In the genomic region with DNA sequence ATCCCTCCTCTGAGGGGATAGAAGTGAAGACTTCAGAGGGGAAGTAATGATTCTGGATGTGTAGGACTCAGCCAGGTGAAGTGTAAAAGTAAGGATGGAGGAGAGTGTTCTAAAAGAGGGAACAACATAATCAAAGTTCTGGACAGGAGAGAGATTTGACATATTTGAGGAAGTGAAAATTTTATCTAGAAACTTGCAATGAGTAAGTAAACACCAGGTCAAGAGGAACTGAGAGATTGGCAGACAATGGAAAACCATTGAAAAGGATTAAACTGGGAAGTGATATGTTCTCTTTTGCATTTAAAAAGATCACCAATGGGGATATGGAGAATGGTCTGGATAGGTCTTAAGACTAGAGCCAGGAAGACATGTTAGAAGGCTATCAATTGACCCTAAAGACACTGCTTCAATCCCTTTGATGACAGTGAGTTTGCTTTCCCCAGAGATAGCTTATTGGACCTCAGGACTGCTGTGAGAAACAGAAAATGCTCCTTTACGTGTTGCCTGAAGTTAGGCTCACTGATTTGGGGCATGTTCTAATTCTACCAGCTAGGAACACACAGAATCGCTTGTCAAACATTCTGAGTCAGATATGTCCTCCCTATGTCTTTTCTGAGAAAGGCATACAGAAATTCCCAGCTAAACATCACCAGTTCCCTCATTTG, we compare ENCODE assay signal across 9 cellular contexts.
DNase-seq lines count a peak whose midpoint lies in the region; ATAC-seq and TF ChIP-seq lines count a peak whose summit lies in the region.
"Had no signal": no experiment of that assay in that cellular context is flagged by ENCODE, and none has a peak within 500 bp of the region (broad histone marks: within the 10 kb centered on the region; RNA-seq: fewer than 3 reads in every experiment).

No MANE protein-coding gene starts in this region.

- peaks cover 11% of the 10 kb centered on the region for H3K9me3 Mint-ChIP-seq in nephron progenitor cell

- no peaks in the 10 kb centered on the region for H3K79me2 ChIP-seq in OCI-LY7 (ENCODE audit: insufficient read depth, low read depth, low read length)

- H3K27me3 Mint-ChIP-seq in nephron progenitor cell (ENCODE audit: low read depth, poor library complexity): no peaks in the 10 kb centered on the region

- no peak overlapping the region for H3K4me3 Mint-ChIP-seq in nephron progenitor cell

- H3K27ac Mint-ChIP-seq in nephron progenitor cell: peak overlapping the region; percentile 45

- ATAC-seq in GM19025 (IDR thresholded peaks at IDR 0.05; ENCODE audit: low read depth, unreplicated experiment): peak; percentile 57
- ATAC-seq in HG02763 (IDR thresholded peaks at IDR 0.05; ENCODE audit: unreplicated experiment): peak; percentile 68

- no peak for TF ChIP-seq CTCF in OCI-LY7 (conservative IDR thresholded peaks at IDR 0.05; ENCODE audit: low read length)
- TF ChIP-seq CTCF in nephron progenitor cell (IDR thresholded peaks at IDR 0.05): no peak

- DNase-seq in OCI-LY7 (ENCODE audit: low spot score): peak; percentile 47
- DNase-seq in nephron progenitor cell: no peak
- no peak for DNase-seq in A172 (ENCODE audit: low spot score)
- DNase-seq in NCI-H526 (lab: John Stamatoyannopoulos, UW): no peak
- no peak for DNase-seq in LoVo (ENCODE audit: low spot score)
- no peak for DNase-seq in NCI-H1930 (lab: John Stamatoyannopoulos, UW)

- intact Hi-C loops in OCI-LY7 (cut with micrococcal nuclease; ENCODE audit: unreplicated experiment): no loop called here

- CTCF ChIA-PET in OCI-LY7 (lab: Charles Lee; ENCODE audit: unreplicated experiment): no interaction called here

- no peaks in the 10 kb centered on the region for H3K36me3 ChIP-seq in OCI-LY7 (ENCODE audit: insufficient read depth, low read length)
- H3K36me3 ChIP-seq: thoracic aorta had no signal

- POLR2A ChIA-PET in OCI-LY7 (lab: Charles Lee): interaction anchor here (0.8 to 1.5 kb wide), 3 partner anchors 17 to 43 kb away, joined by 3 to 4 read pairs (median 3); no protein-coding TSS in a partner anchor

- no peaks in the 10 kb centered on the region for H4K20me1 ChIP-seq in OCI-LY7 (ENCODE audit: insufficient read depth, low read length)

- H3K4me1 ChIP-seq in OCI-LY7 (ENCODE audit: insufficient read depth, low read length, poor library complexity, severe bottlenecking): peaks cover 15% of the 10 kb centered on the region

- H3K4me3 ChIP-seq in OCI-LY7 (ENCODE audit: low read depth, low read length, poor library complexity, severe bottlenecking): no peak overlapping the region
- H3K4me3 ChIP-seq: thoracic aorta had no signal

- H3K9me3 ChIP-seq in OCI-LY7 (ENCODE audit: low read length): no peaks in the 10 kb centered on the region
- H3K9me3 ChIP-seq: thoracic aorta had no signal

- BruUV-seq in OCI-LY7 (replicated peaks; lab: Mats Ljungman, UMichigan): no TSS peak

- peaks cover 40% of the 10 kb centered on the region for H3K36me3 Mint-ChIP-seq in nephron progenitor cell (ENCODE audit: low read depth)

- H3K4me2 ChIP-seq in OCI-LY7 (ENCODE audit: low read length): peak overlapping the region; percentile 18; the same call in 1 of the 2 replicates

- H3K27ac ChIP-seq in OCI-LY7 (ENCODE audit: low read depth, low read length, poor library complexity, severe bottlenecking): no peak overlapping the region
- H3K27ac ChIP-seq: thoracic aorta had no signal

- H3K4me1 Mint-ChIP-seq in nephron progenitor cell: peaks cover 75% of the 10 kb centered on the region

- no peak overlapping the region for H2AFZ ChIP-seq in OCI-LY7 (ENCODE audit: low read length)

- H3K9me2 ChIP-seq in OCI-LY7 (ENCODE audit: insufficient read depth, low read length): no peaks in the 10 kb centered on the region
